ENCODE assay signal across 17 cellular contexts in genomic region chr4:76373919-76374552, GRCh38. TPM values are rescaled to one million over a fixed set of nuclear protein-coding genes. Genes with fewer than 3 reads are reported as not detected.
DNase-seq lines count a peak whose midpoint lies in the region; ATAC-seq, FAIRE-seq and TF ChIP-seq lines count a peak whose summit lies in the region.
"Had no signal": no experiment of that assay in that cellular context is flagged by ENCODE, and none has a peak within 500 bp of the region (broad histone marks: within the 10 kb centered on the region; RNA-seq: fewer than 3 reads in every experiment).

No MANE protein-coding gene starts in this region.

- TF ChIP-seq CTCF in RWPE2 (IDR thresholded peaks at IDR 0.05; ENCODE audit: poor library complexity, severe bottlenecking) (no peak), epithelial cell of esophagus (IDR thresholded peaks at IDR 0.05; ENCODE audit: insufficient read depth, low read depth, low read length, missing control alignments) (no peak), osteocyte (IDR thresholded peaks at IDR 0.05) (no peak), Peyer's patch (IDR thresholded peaks at IDR 0.05) (no peak)

- intact Hi-C loops in cardiac septum (cut with DNase I), result no loop called here

- H3K4me1 ChIP-seq in RWPE2 (ENCODE audit: insufficient read depth, poor library complexity, severe bottlenecking), result peaks cover 3% of the 10 kb centered on the region
- H3K4me1 ChIP-seq in Peyer's patch, result peaks cover 0 to 7% (median 0%) of the 10 kb centered on the region in 4 donors
- H3K4me1 ChIP-seq: right atrium auricular region, SJSA1 had no signal

- no peak for FAIRE-seq in H54 (lab: Jason Lieb, UNC)
- FAIRE-seq: GM19239 had no signal

- peak; percentile 58; the same call in 1 of the 3 replicates for ATAC-seq in RWPE2 (ENCODE audit: low read depth)
- ATAC-seq: activated CD8-positive, alpha-beta T cell treated with anti-CD3 and anti-CD28 coated beads for 36 hours; left colon; naive thymus-derived CD4-positive, alpha-beta T cell; stimulated activated memory B cell treated with anti-CD40 and anti-IgM and Interleukin-4, amounts not matched to agents 10 μg/mL and 1 μg/mL and 100 μg/mL, for 72 hours had no signal

- TF ChIP-seq POLR2A in H54 (IDR thresholded peaks at IDR 0.05; ENCODE audit: low read depth, low read length) (no peak), Peyer's patch (IDR thresholded peaks at IDR 0.05) (no peak)

- H3K9me3 ChIP-seq in RWPE2 (ENCODE audit: severe bottlenecking) (no peaks in the 10 kb centered on the region), Peyer's patch (no peaks in the 10 kb centered on the region)
- H3K9me3 ChIP-seq: right atrium auricular region, SJSA1 had no signal

- H3K36me3 ChIP-seq in RWPE2 (ENCODE audit: low read depth) (no peaks in the 10 kb centered on the region), Peyer's patch (no peaks in the 10 kb centered on the region)
- H3K36me3 ChIP-seq: right atrium auricular region, SJSA1 had no signal

- H3K36me3 Mint-ChIP-seq in osteocyte (ENCODE audit: unreplicated experiment), result no peaks in the 10 kb centered on the region
- H3K36me3 Mint-ChIP-seq: CD14-positive monocyte; naive thymus-derived CD4-positive, alpha-beta T cell; stimulated activated memory B cell treated with anti-CD40 and anti-IgM and Interleukin-4, amounts not matched to agents 10 μg/mL and 1 μg/mL and 100 μg/mL, for 72 hours had no signal

- H3K27ac Mint-ChIP-seq in osteocyte (ENCODE audit: unreplicated experiment), result peak overlapping the region; percentile 9
- H3K27ac Mint-ChIP-seq: activated CD8-positive, alpha-beta T cell treated with anti-CD3 and anti-CD28 coated beads for 36 hours; CD14-positive monocyte; naive thymus-derived CD4-positive, alpha-beta T cell; stimulated activated memory B cell treated with anti-CD40 and anti-IgM and Interleukin-4, amounts not matched to agents 10 μg/mL and 1 μg/mL and 100 μg/mL, for 72 hours had no signal

- H3K4me3 ChIP-seq in RWPE2 (ENCODE audit: severe bottlenecking) (no peak overlapping the region), epithelial cell of esophagus (ENCODE audit: low read length) (no peak overlapping the region), Peyer's patch (no peak overlapping the region)
- H3K4me3 ChIP-seq: right atrium auricular region, SJSA1 had no signal

- no peak overlapping the region for H3K4me3 Mint-ChIP-seq in osteocyte (ENCODE audit: unreplicated experiment)
- H3K4me3 Mint-ChIP-seq: activated CD8-positive, alpha-beta T cell treated with anti-CD3 and anti-CD28 coated beads for 36 hours; CD14-positive monocyte; naive thymus-derived CD4-positive, alpha-beta T cell; stimulated activated memory B cell treated with anti-CD40 and anti-IgM and Interleukin-4, amounts not matched to agents 10 μg/mL and 1 μg/mL and 100 μg/mL, for 72 hours had no signal

- H3K9me3 Mint-ChIP-seq in osteocyte (ENCODE audit: unreplicated experiment), result no peaks in the 10 kb centered on the region
- H3K9me3 Mint-ChIP-seq: activated CD8-positive, alpha-beta T cell treated with anti-CD3 and anti-CD28 coated beads for 36 hours; CD14-positive monocyte; naive thymus-derived CD4-positive, alpha-beta T cell; stimulated activated memory B cell treated with anti-CD40 and anti-IgM and Interleukin-4, amounts not matched to agents 10 μg/mL and 1 μg/mL and 100 μg/mL, for 72 hours had no signal

- DNase-seq in H4 (ENCODE audit: low spot score), result peak; percentile 49
- DNase-seq in RWPE2 (ENCODE audit: low spot score), result no peak
- DNase-seq in epithelial cell of esophagus (ENCODE audit: low read depth), result peak; percentile 47
- DNase-seq in osteocyte (ENCODE audit: extremely low spot score, unreplicated experiment), result no peak
- DNase-seq in H54 (ENCODE audit: insufficient read length, low spot score), result no peak
- no peak for DNase-seq in OCI-M2 (lab: John Stamatoyannopoulos, UW; ENCODE audit: unreplicated experiment)
- no peak for DNase-seq in cardiac septum (ENCODE audit: low spot score)
- no peak for DNase-seq in Peyer's patch
- DNase-seq: activated CD8-positive, alpha-beta T cell treated with anti-CD3 and anti-CD28 coated beads for 36 hours; glutamatergic neuron; left colon had no signal

- H3K27me3 ChIP-seq in RWPE2 (ENCODE audit: insufficient read depth, poor library complexity, severe bottlenecking) (no peaks in the 10 kb centered on the region), Peyer's patch (no peaks in the 10 kb centered on the region)
- H3K27me3 ChIP-seq: right atrium auricular region, SJSA1 had no signal

- peaks cover 17% of the 10 kb centered on the region for H3K27me3 Mint-ChIP-seq in osteocyte (ENCODE audit: unreplicated experiment)
- H3K27me3 Mint-ChIP-seq: stimulated activated memory B cell treated with anti-CD40 and anti-IgM and Interleukin-4, amounts not matched to agents 10 μg/mL and 1 μg/mL and 100 μg/mL, for 72 hours had no signal

- H3K27ac ChIP-seq in RWPE2 (ENCODE audit: poor library complexity, severe bottlenecking), result no peak overlapping the region
- no peak overlapping the region for H3K27ac ChIP-seq in Peyer's patch
- H3K27ac ChIP-seq: right atrium auricular region, SJSA1 had no signal

- H3K4me1 Mint-ChIP-seq in osteocyte (ENCODE audit: unreplicated experiment), result peaks cover 16% of the 10 kb centered on the region
- H3K4me1 Mint-ChIP-seq: stimulated activated memory B cell treated with anti-CD40 and anti-IgM and Interleukin-4, amounts not matched to agents 10 μg/mL and 1 μg/mL and 100 μg/mL, for 72 hours had no signal

RNA-seq across cellular contexts. Expression of gene CCDC158, which starts 46.9 kb away (rescaled TPM):
- total RNA-seq in H4 (2014; rRNA removed; shearing (Covaris generic)), result not detected in 2 replicates
- total RNA-seq in osteocyte (not detected in 2 replicates), cardiac septum (0.81 TPM), Peyer's patch (not detected)
- total RNA-seq: activated CD8-positive, alpha-beta T cell treated with anti-CD3 and anti-CD28 coated beads for 36 hours; naive thymus-derived CD4-positive, alpha-beta T cell had no signal

Comparison
In these comparisons a context has a peak if more than half of its experiments do, and no peak if none do; other contexts are left out.
1. DNase-seq: peak in H4 (single experiment) and epithelial cell of esophagus (single experiment); none in RWPE2 (single experiment), osteocyte (single experiment), H54 (single experiment), OCI-M2 (single experiment), cardiac septum (single experiment) and Peyer's patch (0 of 3).